Comparison of ENCODE assay signal across 16 cellular contexts in genomic region chr5:172085738-172086137, GRCh38.
DNase-seq lines count a peak whose midpoint lies in the region; ATAC-seq and TF ChIP-seq lines count a peak whose summit lies in the region.
"Had no signal": no experiment of that assay in that cellular context is flagged by ENCODE, and none has a peak within 500 bp of the region (broad histone marks: within the 10 kb centered on the region; RNA-seq: fewer than 3 reads in every experiment).

No MANE protein-coding gene starts in this region.

- CTCF ChIA-PET in WTC11 (lab: Charles Lee) = no interaction called here

- H3K4me1 Mint-ChIP-seq in activated T-cell treated with anti-CD3 and anti-CD28 coated beads, Interleukin-2, amount 50 U/mL, for 24 hours (ENCODE audit: low read depth) = peaks cover 9% of the 10 kb centered on the region
- H3K4me1 Mint-ChIP-seq in WTC11 (no peaks in the 10 kb centered on the region), progenitor cell of endocrine pancreas (ENCODE audit: low read depth) (no peaks in the 10 kb centered on the region)

- POLR2A ChIA-PET in WTC11 (lab: Charles Lee) = no interaction called here

- no peak for DNase-seq in activated T-cell treated with anti-CD3 and anti-CD28 coated beads, Interleukin-2, amount 50 U/mL, for 24 hours
- DNase-seq in activated T-cell treated with anti-CD3 and anti-CD28 coated beads for 4 hours (no peak), WTC11 (ENCODE audit: low spot score) (no peak), iPS-NIHi11 (ENCODE audit: low spot score) (peak; percentile 5), progenitor cell of endocrine pancreas (ENCODE audit: low spot score, unreplicated experiment) (no peak), CD1c-positive myeloid dendritic cell (ENCODE audit: extremely low spot score) (no peak), NCI-H2107 (lab: John Stamatoyannopoulos, UW) (no peak)
- DNase-seq: activated CD4-positive, CD25-positive, alpha-beta regulatory T cell; DMS79 treated with DMSO at 0.1 percent for 48 hours; effector CD4-positive, alpha-beta T cell; NCI-H69; PC-9; psoas muscle; SJCRH30; spleen had no signal

- no peak for TF ChIP-seq CTCF in WTC11 (IDR thresholded peaks at IDR 0.05)
- no peak for TF ChIP-seq CTCF in progenitor cell of endocrine pancreas (IDR thresholded peaks at IDR 0.05; ENCODE audit: unreplicated experiment)

- no peak overlapping the region for H3K4me3 Mint-ChIP-seq in activated T-cell treated with anti-CD3 and anti-CD28 coated beads, Interleukin-2, amount 50 U/mL, for 24 hours
- H3K4me3 Mint-ChIP-seq in WTC11 (no peak overlapping the region), progenitor cell of endocrine pancreas (ENCODE audit: low read depth) (no peak overlapping the region)

- no peak for ATAC-seq in WTC11
- ATAC-seq in HG03442 (IDR thresholded peaks at IDR 0.05; ENCODE audit: unreplicated experiment) = no peak
- ATAC-seq: psoas muscle had no signal

- no peaks in the 10 kb centered on the region for H3K9me3 Mint-ChIP-seq in activated T-cell treated with anti-CD3 and anti-CD28 coated beads, Interleukin-2, amount 50 U/mL, for 24 hours
- H3K9me3 Mint-ChIP-seq in WTC11 (peaks cover 4% of the 10 kb centered on the region; the same call in 1 of the 2 replicates), progenitor cell of endocrine pancreas (ENCODE audit: low read depth) (no peaks in the 10 kb centered on the region)

- H3K27ac Mint-ChIP-seq in activated T-cell treated with anti-CD3 and anti-CD28 coated beads, Interleukin-2, amount 50 U/mL, for 24 hours = peak overlapping the region; percentile 79
- H3K27ac Mint-ChIP-seq in WTC11 (peak overlapping the region; percentile 7; the same call in 1 of the 2 replicates), progenitor cell of endocrine pancreas (peak overlapping the region; percentile 69)

- H3K27me3 Mint-ChIP-seq in activated T-cell treated with anti-CD3 and anti-CD28 coated beads, Interleukin-2, amount 50 U/mL, for 24 hours = no peaks in the 10 kb centered on the region
- H3K27me3 Mint-ChIP-seq in WTC11 (ENCODE audit: low read depth) (no peaks in the 10 kb centered on the region; the same call in 1 of the 2 replicates), progenitor cell of endocrine pancreas (no peaks in the 10 kb centered on the region)

- H3K36me3 Mint-ChIP-seq in activated T-cell treated with anti-CD3 and anti-CD28 coated beads, Interleukin-2, amount 50 U/mL, for 24 hours (ENCODE audit: low read depth) = peaks cover 56% of the 10 kb centered on the region
- peaks cover 12% of the 10 kb centered on the region; the same call in 1 of the 2 replicates for H3K36me3 Mint-ChIP-seq in WTC11
- peaks cover 1% of the 10 kb centered on the region for H3K36me3 Mint-ChIP-seq in progenitor cell of endocrine pancreas (ENCODE audit: insufficient read depth)

TF ChIP-seq in WTC11, 78 proteins besides CTCF, POLR2A, EP300 and RAD21:
- TF ChIP-seq E2F5 (CRISPR knock-in tag; IDR thresholded peaks at IDR 0.05) (no peak), OVOL2 (CRISPR knock-in tag; IDR thresholded peaks at IDR 0.05; ENCODE audit: borderline replicate concordance) (no peak), ZSCAN18 (CRISPR knock-in tag; IDR thresholded peaks at IDR 0.05) (no peak), ZNF671 (CRISPR knock-in tag; IDR thresholded peaks at IDR 0.05) (no peak), SOX15 (CRISPR knock-in tag; IDR thresholded peaks at IDR 0.05) (no peak), KAT7 (CRISPR knock-in tag; IDR thresholded peaks at IDR 0.05; ENCODE audit: borderline replicate concordance) (no peak), SP1 (CRISPR knock-in tag; conservative IDR thresholded peaks at IDR 0.05) (no peak), RELA (CRISPR knock-in tag; IDR thresholded peaks at IDR 0.05; ENCODE audit: borderline replicate concordance) (no peak), MXD4 (CRISPR knock-in tag; IDR thresholded peaks at IDR 0.05; ENCODE audit: borderline replicate concordance) (no peak), FOXJ3 (CRISPR knock-in tag; IDR thresholded peaks at IDR 0.05; ENCODE audit: borderline replicate concordance) (no peak), ZNF317 (CRISPR knock-in tag; IDR thresholded peaks at IDR 0.05; ENCODE audit: borderline replicate concordance, low read depth) (no peak), FOXK1 (CRISPR knock-in tag; IDR thresholded peaks at IDR 0.05) (no peak), TEAD4 (CRISPR knock-in tag; IDR thresholded peaks at IDR 0.05) (no peak), ATF1 (CRISPR knock-in tag; IDR thresholded peaks at IDR 0.05) (no peak), ZNF425 (CRISPR knock-in tag; conservative IDR thresholded peaks at IDR 0.05) (no peak), NFE2L1 (CRISPR knock-in tag; IDR thresholded peaks at IDR 0.05) (no peak)
- TF ChIP-seq, protein P1, sequence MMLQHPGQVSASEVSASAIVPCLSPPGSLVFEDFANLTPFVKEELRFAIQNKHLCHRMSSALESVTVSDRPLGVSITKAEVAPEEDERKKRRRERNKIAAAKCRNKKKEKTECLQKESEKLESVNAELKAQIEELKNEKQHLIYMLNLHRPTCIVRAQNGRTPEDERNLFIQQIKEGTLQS (CRISPR knock-in tag; conservative IDR thresholded peaks at IDR 0.05) = no peak
- TF ChIP-seq, protein P2, sequence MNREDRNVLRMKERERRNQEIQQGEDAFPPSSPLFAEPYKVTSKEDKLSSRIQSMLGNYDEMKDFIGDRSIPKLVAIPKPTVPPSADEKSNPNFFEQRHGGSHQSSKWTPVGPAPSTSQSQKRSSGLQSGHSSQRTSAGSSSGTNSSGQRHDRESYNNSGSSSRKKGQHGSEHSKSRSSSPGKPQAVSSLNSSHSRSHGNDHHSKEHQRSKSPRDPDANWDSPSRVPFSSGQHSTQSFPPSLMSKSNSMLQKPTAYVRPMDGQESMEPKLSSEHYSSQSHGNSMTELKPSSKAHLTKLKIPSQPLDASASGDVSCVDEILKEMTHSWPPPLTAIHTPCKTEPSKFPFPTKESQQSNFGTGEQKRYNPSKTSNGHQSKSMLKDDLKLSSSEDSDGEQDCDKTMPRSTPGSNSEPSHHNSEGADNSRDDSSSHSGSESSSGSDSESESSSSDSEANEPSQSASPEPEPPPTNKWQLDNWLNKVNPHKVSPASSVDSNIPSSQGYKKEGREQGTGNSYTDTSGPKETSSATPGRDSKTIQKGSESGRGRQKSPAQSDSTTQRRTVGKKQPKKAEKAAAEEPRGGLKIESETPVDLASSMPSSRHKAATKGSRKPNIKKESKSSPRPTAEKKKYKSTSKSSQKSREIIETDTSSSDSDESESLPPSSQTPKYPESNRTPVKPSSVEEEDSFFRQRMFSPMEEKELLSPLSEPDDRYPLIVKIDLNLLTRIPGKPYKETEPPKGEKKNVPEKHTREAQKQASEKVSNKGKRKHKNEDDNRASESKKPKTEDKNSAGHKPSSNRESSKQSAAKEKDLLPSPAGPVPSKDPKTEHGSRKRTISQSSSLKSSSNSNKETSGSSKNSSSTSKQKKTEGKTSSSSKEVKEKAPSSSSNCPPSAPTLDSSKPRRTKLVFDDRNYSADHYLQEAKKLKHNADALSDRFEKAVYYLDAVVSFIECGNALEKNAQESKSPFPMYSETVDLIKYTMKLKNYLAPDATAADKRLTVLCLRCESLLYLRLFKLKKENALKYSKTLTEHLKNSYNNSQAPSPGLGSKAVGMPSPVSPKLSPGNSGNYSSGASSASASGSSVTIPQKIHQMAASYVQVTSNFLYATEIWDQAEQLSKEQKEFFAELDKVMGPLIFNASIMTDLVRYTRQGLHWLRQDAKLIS (CRISPR knock-in tag; IDR thresholded peaks at IDR 0.05; ENCODE audit: borderline replicate concordance) = no peak

Comparison
In these comparisons a context has a peak if more than half of its experiments do, and no peak if none do; other contexts are left out.
1. H3K27ac Mint-ChIP-seq: peak in every context shown above with its lines; median percentile 79 in activated T-cell treated with anti-CD3 and anti-CD28 coated beads, Interleukin-2, amount 50 U/mL, for 24 hours; 69 in progenitor cell of endocrine pancreas; 7 in WTC11.